8 cellular contexts compared by ENCODE assay signal in genomic region chr16:69424935-69425784, GRCh38. TPM values are rescaled to one million over a fixed set of nuclear protein-coding genes. Genes with fewer than 3 reads are reported as not detected.
DNase-seq lines count a peak whose midpoint lies in the region; TF ChIP-seq lines count a peak whose summit lies in the region.

No MANE protein-coding gene starts in this region.

- peak overlapping the region; percentile 81 for H2BK5ac ChIP-seq in mesendoderm (ENCODE audit: low read length)

- peak overlapping the region; percentile 7 for H3K18ac ChIP-seq in mesendoderm (ENCODE audit: low read length)

- H3K4me1 ChIP-seq in mesendoderm (ENCODE audit: control insufficient read depth, low read depth, low read length) = no peaks in the 10 kb centered on the region

- H3K27me3 ChIP-seq in mesendoderm (ENCODE audit: insufficient read depth, low read length, poor library complexity) = no peaks in the 10 kb centered on the region

- peaks cover 5% of the 10 kb centered on the region for H3K36me3 ChIP-seq in mesendoderm (ENCODE audit: control insufficient read depth, insufficient read depth, low read length)

- H3K9ac ChIP-seq in mesendoderm (ENCODE audit: low read length) = peak overlapping the region; percentile 98

- H3K79me1 ChIP-seq in mesendoderm (ENCODE audit: low read length) = peaks cover 5% of the 10 kb centered on the region

- no peak overlapping the region for H4K8ac ChIP-seq in mesendoderm (ENCODE audit: low read depth, low read length)

- H3K4me3 Mint-ChIP-seq in brain = peak overlapping the region; percentile 95 to 99 (median 97)

- H3K4me1 Mint-ChIP-seq in brain = peaks cover 44% of the 10 kb centered on the region

- peaks cover 0 to 6% (median 0%) of the 10 kb centered on the region in 5 experiments for H3K9me3 Mint-ChIP-seq in brain

- H3K27ac ChIP-seq in mesendoderm (ENCODE audit: low read depth, low read length) = peak overlapping the region; percentile 84

- peak overlapping the region; percentile 1 for H3K4ac ChIP-seq in mesendoderm (ENCODE audit: low read depth, low read length)

- no peak for TF ChIP-seq CTCF in brain (conservative IDR thresholded peaks at IDR 0.05)

- peak overlapping the region; percentile 83 for H3K4me2 ChIP-seq in mesendoderm (ENCODE audit: low read length)

- H3K36me3 Mint-ChIP-seq in brain = peaks cover 41% of the 10 kb centered on the region

- DNase-seq in EH (ENCODE audit: low read depth) (peak; percentile 14), mesendoderm (no peak), NCI-H146 treated with DMSO at 0.1 percent for 48 hours (lab: John Stamatoyannopoulos, UW; ENCODE audit: unreplicated experiment) (no peak), pons (ENCODE audit: low spot score) (no peak), NOMO-1 (lab: John Stamatoyannopoulos, UW; ENCODE audit: unreplicated experiment in 2 of 2) (no peak)
- DNase-seq in Jurkat, Clone E6-1 (ENCODE audit: low read depth, low spot score) = peak; percentile 24
- DNase-seq in stimulated activated CD4-positive, alpha-beta T cell treated with anti-CD3 and anti-CD28 coated beads, Interleukin-4, amount 100 ng/mL, for 4 hours = no peak

- no peak overlapping the region for H3K23ac ChIP-seq in mesendoderm (ENCODE audit: low read length)

- peak overlapping the region; percentile 96 for H3K56ac ChIP-seq in mesendoderm (ENCODE audit: low read length)

- H3K79me2 ChIP-seq in mesendoderm (ENCODE audit: control insufficient read depth, insufficient read depth, low read length) = peaks cover 38% of the 10 kb centered on the region

- 100% methylated on average over 1 of the region's 11 CpGs for WGBS in mesendoderm (ENCODE audit: extremely low coverage, insufficient coverage, low lambda C conversion rate)

- H2BK120ac ChIP-seq in mesendoderm (ENCODE audit: low read depth, low read length) = peak overlapping the region; percentile 45

- peak overlapping the region; percentile 82 for H3K4me3 ChIP-seq in Jurkat, Clone E6-1 (ENCODE audit: low read length)
- peak overlapping the region; percentile 82 for H3K4me3 ChIP-seq in mesendoderm (ENCODE audit: low read length)

- H2AK5ac ChIP-seq in mesendoderm (ENCODE audit: low read length) = peak overlapping the region; percentile 70

- peaks cover 12% of the 10 kb centered on the region for H3K27me3 Mint-ChIP-seq in brain

- H4K5ac ChIP-seq in mesendoderm (ENCODE audit: low read length) = peak overlapping the region; percentile 94

- H2BK15ac ChIP-seq in mesendoderm (replicated peaks; ENCODE audit: low read depth) = no peak overlapping the region

- H3K27ac Mint-ChIP-seq in brain = peak overlapping the region; percentile 95 to 99 (median 95)

RNA-seq across cellular contexts. Expression of gene CYB5B, which starts 0.7 kb away (rescaled TPM):
- polyA plus RNA-seq in Jurkat, Clone E6-1 (2012; ENCODE audit: insufficient read depth, insufficient read length) = 166 TPM
- 138 TPM for polyA plus RNA-seq in brain (ENCODE audit: insufficient read depth, low read depth, low replicate concordance)
- polyA plus RNA-seq in mesendoderm (2013, experiment 1 of 2) = 222 TPM
- polyA plus RNA-seq in mesendoderm (2013, experiment 2 of 2) = 223 TPM

RNA-seq across cellular contexts. Expression of gene TERF2, which starts 39.4 kb away (rescaled TPM):
- 61.7 TPM for polyA plus RNA-seq in Jurkat, Clone E6-1 (2012; ENCODE audit: insufficient read depth, insufficient read length)
- 48.4 TPM for polyA plus RNA-seq in brain (ENCODE audit: insufficient read depth, low read depth, low replicate concordance)
- 32.0 TPM for polyA plus RNA-seq in mesendoderm (2013, experiment 1 of 2)
- 34.5 TPM for polyA plus RNA-seq in mesendoderm (2013, experiment 2 of 2)

Comparison
In these comparisons a context has a peak if more than half of its experiments do, and no peak if none do; other contexts are left out.
1. DNase-seq: peak in EH (single experiment) and Jurkat, Clone E6-1 (single experiment); none in mesendoderm (single experiment), NCI-H146 treated with DMSO at 0.1 percent for 48 hours (single experiment), pons (single experiment), NOMO-1 (0 of 2) and stimulated activated CD4-positive, alpha-beta T cell treated with anti-CD3 and anti-CD28 coated beads, Interleukin-4, amount 100 ng/mL, for 4 hours (0 of 2).